Comparison of ENCODE assay signal across 12 cellular contexts in genomic region chr7:142439739-142440138, GRCh38.
DNase-seq lines count a peak whose midpoint lies in the region; ATAC-seq and TF ChIP-seq lines count a peak whose summit lies in the region.
"Had no signal": no experiment of that assay in that cellular context is flagged by ENCODE, and none has a peak within 500 bp of the region (broad histone marks: within the 10 kb centered on the region; RNA-seq: fewer than 3 reads in every experiment).

No MANE protein-coding gene starts in this region.

- H3K4me1 ChIP-seq in ACC112 (ENCODE audit: control insufficient read depth, insufficient read depth, low read length, unreplicated experiment), result peaks cover 60% of the 10 kb centered on the region

- H3K4me3 ChIP-seq in ACC112 (ENCODE audit: low read depth, low read length) (no peak overlapping the region), NB4 (ENCODE audit: low read depth, low read length) (no peak overlapping the region)

- H3K27me3 ChIP-seq in ACC112 (ENCODE audit: insufficient read depth, low read length), result no peaks in the 10 kb centered on the region

- no peak for TF ChIP-seq POLR2A in NB4 (IDR thresholded peaks at IDR 0.05; ENCODE audit: extremely low read depth, insufficient read length)

- no peak overlapping the region for H3K4me3 Mint-ChIP-seq in activated naive CD8-positive, alpha-beta T cell treated with anti-CD3 and anti-CD28 coated beads, Interleukin-2, amount 50 U/mL, for 24 hours
- H3K4me3 Mint-ChIP-seq: activated CD8-positive, alpha-beta memory T cell treated with anti-CD3 and anti-CD28 coated beads, Interleukin-2, amount 10 ng/mL, durations not matched to agents 7 days and 5 days; brain had no signal

- no peaks in the 10 kb centered on the region for H3K36me3 ChIP-seq in ACC112 (ENCODE audit: insufficient read depth, low read length)

- no peaks in the 10 kb centered on the region for H3K9me3 Mint-ChIP-seq in activated naive CD8-positive, alpha-beta T cell treated with anti-CD3 and anti-CD28 coated beads, Interleukin-2, amount 50 U/mL, for 24 hours

- peaks cover 46% of the 10 kb centered on the region for H3K4me1 Mint-ChIP-seq in activated naive CD8-positive, alpha-beta T cell treated with anti-CD3 and anti-CD28 coated beads, Interleukin-2, amount 50 U/mL, for 24 hours
- H3K4me1 Mint-ChIP-seq: brain had no signal

- TF ChIP-seq CTCF in NB4 (IDR thresholded peaks at IDR 0.05; ENCODE audit: low read depth, low read length), result no peak

- no peak overlapping the region for H2AFZ ChIP-seq in ACC112 (ENCODE audit: low read length, unreplicated experiment)

- H3K36me3 Mint-ChIP-seq in activated naive CD8-positive, alpha-beta T cell treated with anti-CD3 and anti-CD28 coated beads, Interleukin-2, amount 50 U/mL, for 24 hours (ENCODE audit: low read depth), result no peaks in the 10 kb centered on the region
- H3K36me3 Mint-ChIP-seq: activated CD8-positive, alpha-beta memory T cell treated with anti-CD3 and anti-CD28 coated beads, Interleukin-2, amount 10 ng/mL, durations not matched to agents 7 days and 5 days; brain had no signal

- H3K27ac Mint-ChIP-seq in activated naive CD8-positive, alpha-beta T cell treated with anti-CD3 and anti-CD28 coated beads, Interleukin-2, amount 50 U/mL, for 24 hours, result no peak overlapping the region
- H3K27ac Mint-ChIP-seq: brain had no signal

- DNase-seq in NB4 (ENCODE audit: low read depth), result peak; percentile 21
- DNase-seq in SK-N-DZ (ENCODE audit: low spot score), result no peak
- no peak for DNase-seq in activated CD8-positive, alpha-beta memory T cell treated with anti-CD3 and anti-CD28 coated beads, Interleukin-2, amount 50 U/mL, for 4 hours
- no peak for DNase-seq in NCI-H345 treated with DMSO at 0.1 percent for 48 hours (lab: John Stamatoyannopoulos, UW; ENCODE audit: unreplicated experiment)
- DNase-seq in activated naive CD8-positive, alpha-beta T cell treated with anti-CD3 and anti-CD28 coated beads, Interleukin-2, amount 50 U/mL, for 24 hours, result no peak
- DNase-seq: activated CD8-positive, alpha-beta memory T cell treated with anti-CD3 and anti-CD28 coated beads, Interleukin-2, amount 10 ng/mL, durations not matched to agents 7 days and 5 days; NCI-H345 had no signal

- peak overlapping the region; percentile 43 for H3K27ac ChIP-seq in ACC112 (ENCODE audit: low read depth, low read length)
- H3K27ac ChIP-seq: epithelial cell of prostate had no signal

- ATAC-seq in GM19351 (IDR thresholded peaks at IDR 0.05; ENCODE audit: unreplicated experiment), result peak; percentile 50
- ATAC-seq in HG02938 (IDR thresholded peaks at IDR 0.05; ENCODE audit: unreplicated experiment), result peak; percentile 64
- no peak for ATAC-seq in activated naive CD8-positive, alpha-beta T cell treated with anti-CD3 and anti-CD28 coated beads, Interleukin-2, amount 50 U/mL, for 24 hours
- ATAC-seq: activated CD8-positive, alpha-beta memory T cell treated with anti-CD3 and anti-CD28 coated beads, Interleukin-2, amount 10 ng/mL, durations not matched to agents 7 days and 5 days had no signal

- H3K79me2 ChIP-seq in ACC112 (ENCODE audit: control insufficient read depth, insufficient read depth, low read length, unreplicated experiment), result no peaks in the 10 kb centered on the region

- no peaks in the 10 kb centered on the region for H3K27me3 Mint-ChIP-seq in activated naive CD8-positive, alpha-beta T cell treated with anti-CD3 and anti-CD28 coated beads, Interleukin-2, amount 50 U/mL, for 24 hours
- H3K27me3 Mint-ChIP-seq: activated CD8-positive, alpha-beta memory T cell treated with anti-CD3 and anti-CD28 coated beads, Interleukin-2, amount 10 ng/mL, durations not matched to agents 7 days and 5 days had no signal
